ENCODE assay signal across 10 cellular contexts in the genomic region with DNA sequence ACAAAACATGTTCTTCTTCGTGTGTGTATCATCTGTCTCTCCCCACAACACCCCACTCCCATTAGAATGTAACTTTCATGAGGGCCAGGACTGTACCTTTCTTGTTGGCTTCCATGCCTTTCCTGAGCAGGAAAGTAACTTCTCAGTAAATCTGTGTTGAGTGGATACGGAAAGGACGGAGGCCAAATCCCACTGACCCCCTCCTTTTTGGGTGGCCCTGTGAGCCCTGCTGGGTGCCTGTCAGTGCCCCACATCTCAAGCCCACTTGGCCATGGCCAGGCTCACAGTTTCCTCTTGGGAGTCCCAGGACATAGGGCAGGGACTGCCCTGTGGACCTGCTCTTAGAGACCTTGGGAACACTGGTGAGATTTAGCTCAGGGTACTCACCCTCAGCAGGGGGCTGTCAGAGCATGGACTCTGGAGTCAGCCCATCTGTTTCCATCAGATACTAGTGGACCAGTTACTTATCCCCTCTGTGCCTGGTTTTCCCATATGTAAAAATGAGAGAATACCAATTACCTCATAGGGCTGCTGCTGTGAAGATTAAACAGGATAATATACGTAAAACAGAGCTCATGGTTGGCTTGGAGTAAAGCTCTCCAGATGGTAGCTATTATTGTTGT. TPM values are rescaled to one million over a fixed set of nuclear protein-coding genes. Genes with fewer than 3 reads are reported as not detected.
DNase-seq lines count a peak whose midpoint lies in the region; TF ChIP-seq lines count a peak whose summit lies in the region.
"Had no signal": no experiment of that assay in that cellular context is flagged by ENCODE, and none has a peak within 500 bp of the region (broad histone marks: within the 10 kb centered on the region; RNA-seq: fewer than 3 reads in every experiment).

No MANE protein-coding gene starts in this region.

- DNase-seq in activated T-cell treated with anti-CD3 and anti-CD28 coated beads, Interleukin-2, amount 50 U/mL, for 24 hours = no peak
- no peak for DNase-seq in activated T-cell treated with anti-CD3 and anti-CD28 coated beads, Interleukin-2, amount 50 U/mL, for 1 hour
- DNase-seq in hepatocyte (ENCODE audit: low spot score) = no peak
- DNase-seq in suprapubic skin (ENCODE audit: low spot score in 2 of 2) = peak in 1 of 2 donors; percentile 53
- DNase-seq in AG20443 (ENCODE audit: low spot score) = no peak
- no peak for DNase-seq in NCI-H774 (lab: John Stamatoyannopoulos, UW)
- no peak for DNase-seq in hepatic stellate cell (ENCODE audit: low spot score)
- DNase-seq: effector CD4-positive, alpha-beta T cell had no signal

- no peaks in the 10 kb centered on the region for H3K9me3 ChIP-seq in hepatocyte (ENCODE audit: low read depth)
- H3K9me3 ChIP-seq in suprapubic skin = no peaks in the 10 kb centered on the region
- H3K9me3 ChIP-seq: Peyer's patch had no signal

- peaks cover 3% of the 10 kb centered on the region for H3K36me3 Mint-ChIP-seq in activated T-cell treated with anti-CD3 and anti-CD28 coated beads, Interleukin-2, amount 50 U/mL, for 24 hours (ENCODE audit: low read depth)

- no peaks in the 10 kb centered on the region for H3K79me2 ChIP-seq in hepatocyte

- TF ChIP-seq CTCF in WI38 (IDR thresholded peaks at IDR 0.05; ENCODE audit: low read depth, low read length) (no peak), hepatocyte (IDR thresholded peaks at IDR 0.05; ENCODE audit: poor library complexity) (no peak), suprapubic skin (IDR thresholded peaks at IDR 0.05) (no peak)

- H3K27me3 ChIP-seq in hepatocyte = peaks cover 49% of the 10 kb centered on the region
- peaks cover 55% of the 10 kb centered on the region for H3K27me3 ChIP-seq in suprapubic skin

- H3K4me3 Mint-ChIP-seq in activated T-cell treated with anti-CD3 and anti-CD28 coated beads, Interleukin-2, amount 50 U/mL, for 24 hours = peak overlapping the region; percentile 76

- H3K4me1 Mint-ChIP-seq in activated T-cell treated with anti-CD3 and anti-CD28 coated beads, Interleukin-2, amount 50 U/mL, for 24 hours (ENCODE audit: low read depth) = peaks cover 19% of the 10 kb centered on the region

- H4K20me1 ChIP-seq in hepatocyte (ENCODE audit: insufficient read depth, poor library complexity, severe bottlenecking) = no peaks in the 10 kb centered on the region

- H2AFZ ChIP-seq in hepatocyte = no peak overlapping the region

- H3K27me3 Mint-ChIP-seq in activated T-cell treated with anti-CD3 and anti-CD28 coated beads, Interleukin-2, amount 50 U/mL, for 24 hours = peaks cover 78% of the 10 kb centered on the region

- H3K36me3 ChIP-seq in hepatocyte (replicated peaks; ENCODE audit: insufficient read depth, low read depth) (no peaks in the 10 kb centered on the region), suprapubic skin (no peaks in the 10 kb centered on the region)
- H3K36me3 ChIP-seq: Peyer's patch had no signal

- peak overlapping the region; percentile 69 for H3K27ac Mint-ChIP-seq in activated T-cell treated with anti-CD3 and anti-CD28 coated beads, Interleukin-2, amount 50 U/mL, for 24 hours

- H3K9me2 ChIP-seq in hepatocyte (replicated peaks; ENCODE audit: insufficient read depth) = no peaks in the 10 kb centered on the region

- H3K27ac ChIP-seq in hepatocyte (peak overlapping the region; percentile 53), suprapubic skin (no peak overlapping the region)

- H3K4me2 ChIP-seq in hepatocyte = peak overlapping the region; percentile 97

- WGBS in hepatocyte (ENCODE audit: low lambda C conversion rate, missing lambda C conversion rate) = 68% methylated on average over 4 of the region's 4 CpGs
- 68% methylated on average over 4 of the region's 4 CpGs for WGBS in suprapubic skin

- no peak for TF ChIP-seq EP300 in suprapubic skin (IDR thresholded peaks at IDR 0.05)

- H3K9me3 Mint-ChIP-seq in activated T-cell treated with anti-CD3 and anti-CD28 coated beads, Interleukin-2, amount 50 U/mL, for 24 hours = no peaks in the 10 kb centered on the region

- H3K4me1 ChIP-seq in hepatocyte (ENCODE audit: insufficient read depth) = no peaks in the 10 kb centered on the region
- H3K4me1 ChIP-seq in suprapubic skin = peaks cover 25% of the 10 kb centered on the region

- no peak for TF ChIP-seq POLR2A in suprapubic skin (IDR thresholded peaks at IDR 0.05)

- H3K4me3 ChIP-seq in WI38 (ENCODE audit: low read depth, low read length) (peak overlapping the region; percentile 56), hepatocyte (no peak overlapping the region), suprapubic skin (peak overlapping the region; percentile 72)

RNA-seq across cellular contexts. Expression of a gene that starts 1.1 kb away (rescaled TPM):
- total RNA-seq in hepatocyte = 23.2 and 30.7 TPM in 2 replicates
- 9.3 and 13.3 TPM in 2 replicates for polyA plus RNA-seq in hepatocyte
- total RNA-seq in suprapubic skin = 10 to 100 TPM; 12.2 to 38.5 (median 28.1) TPM
